In genomic region chr14:41783403-41783802, GRCh38 we compare ENCODE assay signal across 1 cellular context.
TF ChIP-seq lines count a peak whose summit lies in the region.

No MANE protein-coding gene starts in this region.

TF ChIP-seq in H1, 55 proteins besides CTCF, POLR2A, EP300 and RAD21 (continued from another document):
- TF ChIP-seq E2F6 (IDR thresholded peaks at IDR 0.05) = no peak
